ENCODE assay signal across 1 cellular context in the genomic region with DNA sequence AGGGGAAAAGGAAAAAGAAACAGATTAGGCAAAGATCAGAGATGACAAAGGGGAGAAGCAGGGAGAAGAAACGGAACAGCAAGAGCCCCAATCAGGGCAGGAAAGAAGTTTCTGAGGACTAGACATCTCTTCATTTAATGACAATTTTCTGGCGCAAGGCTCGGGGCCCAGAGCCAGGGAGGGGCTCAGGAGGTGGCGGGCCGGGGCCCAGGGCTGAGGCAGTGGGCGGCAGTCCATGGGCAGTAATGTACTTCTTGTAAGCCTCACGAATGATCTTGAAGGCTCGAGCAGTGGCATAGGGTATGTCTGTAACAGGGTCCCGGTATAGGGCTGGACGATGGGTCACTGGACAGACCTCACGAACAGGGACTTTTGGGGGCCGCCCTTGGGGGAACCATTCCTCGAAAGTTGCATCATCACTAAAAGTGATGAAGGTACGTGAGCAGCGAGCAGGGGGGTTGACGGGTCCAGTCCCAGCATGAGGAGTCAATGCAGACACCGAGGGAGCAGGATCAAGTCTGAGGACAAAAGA.
A peak's percentile ranks its signal among the peaks of the same experiment; 100 is the strongest.
TF ChIP-seq lines count a peak whose summit lies in the region.

No MANE protein-coding gene starts in this region.

TF ChIP-seq in HepG2, 621 proteins besides CTCF, POLR2A, EP300 and RAD21:
- no peak for TF ChIP-seq NFIB (CRISPR knock-in tag; IDR thresholded peaks at IDR 0.05; ENCODE audit: borderline replicate concordance)
- TF ChIP-seq RARA (CRISPR knock-in tag; IDR thresholded peaks at IDR 0.05) = no peak
- no peak for TF ChIP-seq CREB1 (IDR thresholded peaks at IDR 0.05)
- TF ChIP-seq CREB1 (CRISPR knock-in tag; IDR thresholded peaks at IDR 0.05) = no peak
- TF ChIP-seq, protein P1, sequence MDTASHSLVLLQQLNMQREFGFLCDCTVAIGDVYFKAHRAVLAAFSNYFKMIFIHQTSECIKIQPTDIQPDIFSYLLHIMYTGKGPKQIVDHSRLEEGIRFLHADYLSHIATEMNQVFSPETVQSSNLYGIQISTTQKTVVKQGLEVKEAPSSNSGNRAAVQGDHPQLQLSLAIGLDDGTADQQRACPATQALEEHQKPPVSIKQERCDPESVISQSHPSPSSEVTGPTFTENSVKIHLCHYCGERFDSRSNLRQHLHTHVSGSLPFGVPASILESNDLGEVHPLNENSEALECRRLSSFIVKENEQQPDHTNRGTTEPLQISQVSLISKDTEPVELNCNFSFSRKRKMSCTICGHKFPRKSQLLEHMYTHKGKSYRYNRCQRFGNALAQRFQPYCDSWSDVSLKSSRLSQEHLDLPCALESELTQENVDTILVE (CRISPR knock-in tag; IDR thresholded peaks at IDR 0.05) = no peak
- no peak for TF ChIP-seq SPEN (CRISPR knock-in tag; IDR thresholded peaks at IDR 0.05; ENCODE audit: low read depth)
- peak; percentile 30; the same call in 1 of the 2 replicates for TF ChIP-seq CEBPB (IDR thresholded peaks at IDR 0.05; ENCODE audit: borderline replicate concordance, low read depth, low read length)
- TF ChIP-seq ATF7 (IDR thresholded peaks at IDR 0.05) = 0 out of 2 replicates have a peak, but pooled peaks have one; percentile 22
- TF ChIP-seq ATF7 (CRISPR knock-in tag; IDR thresholded peaks at IDR 0.05) = no peak
- no peak for TF ChIP-seq PLRG1 (conservative IDR thresholded peaks at IDR 0.05)
